ENCODE assay signal across 5 cellular contexts in the genomic region with DNA sequence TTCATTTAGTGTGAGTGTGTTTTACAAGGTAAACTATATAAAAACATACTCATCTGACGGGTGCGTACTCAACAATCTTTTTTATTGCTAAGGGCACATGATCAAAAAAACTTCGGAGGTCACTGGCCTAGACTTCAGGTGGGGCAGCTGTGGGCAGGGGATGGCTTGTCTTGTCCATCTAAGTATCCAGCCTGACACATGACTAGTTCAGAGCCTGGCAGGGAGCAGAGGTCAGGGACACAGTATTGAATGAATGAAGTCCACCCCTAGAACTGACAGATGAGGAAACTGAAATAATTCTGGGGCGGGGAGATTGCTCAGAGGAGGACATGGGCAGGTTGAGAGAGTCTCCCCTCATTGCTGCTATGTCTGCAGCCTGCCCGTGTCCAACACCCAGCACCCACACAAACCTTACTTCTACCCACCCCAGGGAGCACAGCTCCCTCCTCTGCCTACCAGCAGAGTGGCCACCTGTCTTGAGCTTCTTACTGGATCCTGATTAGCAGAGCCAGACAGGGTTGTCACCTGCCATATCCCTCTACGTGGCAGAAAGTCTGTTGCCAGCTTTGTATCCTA.
"Had no signal": no experiment of that assay in that cellular context is flagged by ENCODE, and none has a peak within 500 bp of the region (broad histone marks: within the 10 kb centered on the region; RNA-seq: fewer than 3 reads in every experiment).

No MANE protein-coding gene starts in this region.

- H3K36me3 ChIP-seq: adrenal gland, gastroesophageal sphincter, left ventricle myocardium inferior, transverse colon had no signal

- H3K4me3 ChIP-seq: adrenal gland, gastroesophageal sphincter, left ventricle myocardium inferior, transverse colon had no signal

- H3K27ac ChIP-seq: adrenal gland, gastroesophageal sphincter, parathyroid adenoma, transverse colon had no signal

- H3K27me3 ChIP-seq: adrenal gland, gastroesophageal sphincter had no signal

- H3K9me3 ChIP-seq: adrenal gland, gastroesophageal sphincter, left ventricle myocardium inferior, transverse colon had no signal
